ENCODE assay signal across 26 cellular contexts in the genomic region with DNA sequence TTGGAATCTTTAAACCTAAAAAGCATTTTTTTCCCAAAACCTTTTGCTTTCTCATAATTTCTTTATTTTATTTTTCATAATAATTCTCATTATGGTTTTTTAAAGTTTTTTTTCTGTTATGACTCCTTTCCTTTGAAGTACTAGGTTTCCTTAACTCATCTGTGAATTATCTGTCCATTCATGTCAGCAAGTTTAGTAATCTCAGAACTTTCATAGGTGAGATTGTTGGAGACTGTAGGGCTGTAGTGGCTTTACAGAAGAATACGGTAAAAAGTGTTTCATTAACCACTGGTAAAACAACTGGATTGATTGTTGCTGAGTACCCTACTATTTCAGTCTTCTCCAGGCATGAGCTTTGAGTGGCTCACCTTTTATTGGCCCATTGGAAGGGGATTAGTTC.
"Had no signal": no experiment of that assay in that cellular context is flagged by ENCODE, and none has a peak within 500 bp of the region (broad histone marks: within the 10 kb centered on the region; RNA-seq: fewer than 3 reads in every experiment).

No MANE protein-coding gene starts in this region.

- DNase-seq: colonic mucosa; cortex of kidney; effector CD8-positive, alpha-beta T cell; effector memory CD8-positive, alpha-beta T cell; endodermal cell; erythroblast; esophagus squamous epithelium; foreskin fibroblast; foreskin melanocyte; gastrocnemius medialis; glutamatergic neuron; head of caudate nucleus; heart right ventricle; hippocampal formation; left cardiac atrium; left lung; left ventricle myocardium superior; lower lobe of right lung; mesenchymal stem cell; mucosa of descending colon; naive B cell had no signal

- H3K4me3 ChIP-seq: colonic mucosa, esophagus squamous epithelium, gastrocnemius medialis, heart right ventricle, left lung, lower lobe of right lung, mucosa of descending colon had no signal

- ATAC-seq: effector memory CD8-positive, alpha-beta T cell; esophagus mucosa; gastrocnemius medialis; heart right ventricle; left cardiac atrium; left lung; left ventricle myocardium superior; lower lobe of right lung; mucosa of descending colon had no signal

- H3K36me3 ChIP-seq: colonic mucosa, esophagus squamous epithelium, gastrocnemius medialis, heart right ventricle, left lung, lower lobe of right lung had no signal

- H3K4me1 ChIP-seq: colonic mucosa, esophagus squamous epithelium, gastrocnemius medialis, heart right ventricle, left lung, lower lobe of right lung had no signal

- H3K9me3 ChIP-seq: colonic mucosa, esophagus squamous epithelium, gastrocnemius medialis, heart right ventricle, left lung, lower lobe of right lung, mucosa of descending colon had no signal

- H3K27me3 ChIP-seq: colonic mucosa, esophagus squamous epithelium had no signal

- FAIRE-seq: endometrium, islet of Langerhans, keratinocyte had no signal

- H3K27ac ChIP-seq: colonic mucosa, epithelial cell of prostate, esophagus squamous epithelium, gastrocnemius medialis, heart right ventricle, left lung, lower lobe of right lung had no signal
